ENCODE assay signal across 17 cellular contexts in genomic region chr2:107001081-107001480, GRCh38.
DNase-seq lines count a peak whose midpoint lies in the region; ATAC-seq, FAIRE-seq and TF ChIP-seq lines count a peak whose summit lies in the region.
"Had no signal": no experiment of that assay in that cellular context is flagged by ENCODE, and none has a peak within 500 bp of the region (broad histone marks: within the 10 kb centered on the region; RNA-seq: fewer than 3 reads in every experiment).

No MANE protein-coding gene starts in this region.

- peaks cover 2% of the 10 kb centered on the region for H3K9me3 Mint-ChIP-seq in astrocyte (ENCODE audit: unreplicated experiment)

- CTCF ChIA-PET in A549 (lab: Yijun Ruan, JAX), result no interaction called here

- no peak for TF ChIP-seq POLR2A in A549 (IDR thresholded peaks at IDR 0.05; ENCODE audit: low read length)
- TF ChIP-seq POLR2A in sigmoid colon (IDR thresholded peaks at IDR 0.05), result no peak

- H3K36me3 Mint-ChIP-seq in astrocyte (ENCODE audit: low read depth, unreplicated experiment), result no peaks in the 10 kb centered on the region
- H3K36me3 Mint-ChIP-seq: CD8-positive, alpha-beta memory T cell had no signal

- no peak for FAIRE-seq in A549 (lab: Jason Lieb, UNC)
- FAIRE-seq in astrocyte (lab: Jason Lieb, UNC), result no peak
- FAIRE-seq: GM18507, H54 had no signal

- DNase-seq in A549 (ENCODE audit: low read depth in 1 of 2, low spot score in 1 of 2) (no peak), NCI-H2171 (lab: John Stamatoyannopoulos, UW) (peak; percentile 17), astrocyte (ENCODE audit: low read depth) (no peak), fibroblast of the aortic adventitia (ENCODE audit: low read depth) (peak; percentile 64), sigmoid colon (no peak), amniotic stem cell (lab: John Stamatoyannopoulos, UW) (no peak)
- DNase-seq in stimulated activated CD4-positive, alpha-beta T cell treated with anti-CD3 and anti-CD28 coated beads, Interleukin-4, amount 100 ng/mL, for 24 hours, result no peak
- DNase-seq in activated CD4-positive, alpha-beta T cell treated with anti-CD3 and anti-CD28 coated beads, Interleukin-2, amount 50 U/mL, for 4 hours, result no peak
- DNase-seq: AML-193; Caco-2; CD8-positive, alpha-beta memory T cell; GM23248 had no signal

- H3K27ac ChIP-seq in A549 (peak overlapping the region; percentile 80 to 84), astrocyte (ENCODE audit: low read depth, low read length) (peak overlapping the region; percentile 74), sigmoid colon (no peak overlapping the region)
- H3K27ac ChIP-seq: BLaER1, GM23248, HL-60 had no signal

- no peak overlapping the region for H2AFZ ChIP-seq in astrocyte (ENCODE audit: low read depth, low read length)
- H2AFZ ChIP-seq: GM23248 had no signal

- H3K27ac Mint-ChIP-seq in astrocyte (ENCODE audit: unreplicated experiment), result no peak overlapping the region
- H3K27ac Mint-ChIP-seq: CD8-positive, alpha-beta memory T cell had no signal

- peak overlapping the region; percentile 73; the same call in 1 of the 3 replicates for H3K4me2 ChIP-seq in A549
- no peak overlapping the region for H3K4me2 ChIP-seq in astrocyte (ENCODE audit: low read length)
- H3K4me2 ChIP-seq: BLaER1 had no signal

- 52% methylated on average over 2 of the region's 2 CpGs for WGBS in A549 (ENCODE audit: missing lambda C conversion rate)
- WGBS in sigmoid colon, 2 donors, result 38 to 42% methylated on average over 2 of the region's 2 CpGs

- H3K27me3 Mint-ChIP-seq in astrocyte (ENCODE audit: low read depth, unreplicated experiment), result peaks cover 25% of the 10 kb centered on the region
- H3K27me3 Mint-ChIP-seq: CD8-positive, alpha-beta memory T cell had no signal

- no peaks in the 10 kb centered on the region for H3K27me3 ChIP-seq in astrocyte (ENCODE audit: insufficient read depth, low read length)
- H3K27me3 ChIP-seq in sigmoid colon, result no peaks in the 10 kb centered on the region
- H3K27me3 ChIP-seq: BLaER1 had no signal

- no peak overlapping the region for H3K4me3 Mint-ChIP-seq in astrocyte (ENCODE audit: unreplicated experiment)
- H3K4me3 Mint-ChIP-seq: CD8-positive, alpha-beta memory T cell had no signal

- H3K36me3 ChIP-seq in astrocyte (ENCODE audit: insufficient read depth, low read length) (no peaks in the 10 kb centered on the region), sigmoid colon (no peaks in the 10 kb centered on the region)
- H3K36me3 ChIP-seq: BLaER1 had no signal

- intact Hi-C loops in sigmoid colon (cut with DNase I), result no loop called here

- H3K4me3 ChIP-seq in A549 (no peak overlapping the region), astrocyte (ENCODE audit: insufficient read depth, low read depth, low read length) (no peak overlapping the region), fibroblast of the aortic adventitia (ENCODE audit: low read depth, low read length) (no peak overlapping the region), sigmoid colon (no peak overlapping the region)
- H3K4me3 ChIP-seq: BLaER1, GM23248 had no signal

- no peak for ATAC-seq in A549
- ATAC-seq: HCT116 had no signal

- TF ChIP-seq EP300 in A549 (IDR thresholded peaks at IDR 0.05) (no peak), sigmoid colon (IDR thresholded peaks at IDR 0.05) (no peak)

- TF ChIP-seq RAD21 in A549 (conservative IDR thresholded peaks at IDR 0.05 in 1 of 2, IDR thresholded peaks at IDR 0.05 in 1 of 2), result no peak

- no peaks in the 10 kb centered on the region for H3K9me3 ChIP-seq in A549
- no peaks in the 10 kb centered on the region for H3K9me3 ChIP-seq in astrocyte (ENCODE audit: insufficient read depth, low read depth, low read length)
- no peaks in the 10 kb centered on the region for H3K9me3 ChIP-seq in sigmoid colon
- H3K9me3 ChIP-seq: Caco-2 had no signal

- no peak for TF ChIP-seq CTCF in A549 (IDR thresholded peaks at IDR 0.05)
- no peak for TF ChIP-seq CTCF in astrocyte (IDR thresholded peaks at IDR 0.05; ENCODE audit: insufficient read depth, low read depth, low read length)
- no peak for TF ChIP-seq CTCF in fibroblast of the aortic adventitia (IDR thresholded peaks at IDR 0.05; ENCODE audit: insufficient read depth, low read length)
- TF ChIP-seq CTCF in sigmoid colon (IDR thresholded peaks at IDR 0.05), result no peak

- no peak overlapping the region for H3K9ac ChIP-seq in astrocyte (ENCODE audit: low read length)
- H3K9ac ChIP-seq: BLaER1, GM23248 had no signal

- H3K4me1 Mint-ChIP-seq in astrocyte (ENCODE audit: low read depth, unreplicated experiment), result peaks cover 15% of the 10 kb centered on the region
- H3K4me1 Mint-ChIP-seq: CD8-positive, alpha-beta memory T cell had no signal

- peaks cover 71% of the 10 kb centered on the region for H3K4me1 ChIP-seq in A549
- H3K4me1 ChIP-seq in astrocyte (ENCODE audit: insufficient read depth, low read length), result peaks cover 18% of the 10 kb centered on the region
- H3K4me1 ChIP-seq in sigmoid colon, result peaks cover 0 to 8% (median 8%) of the 10 kb centered on the region in 4 donors
- H3K4me1 ChIP-seq: Caco-2 had no signal

- POLR2A ChIA-PET in A549 (lab: Yijun Ruan, JAX), result no interaction called here

- H3K79me2 ChIP-seq in astrocyte (ENCODE audit: insufficient read depth, low read length), result no peaks in the 10 kb centered on the region

- H4K20me1 ChIP-seq in astrocyte (ENCODE audit: insufficient read depth, low read length), result no peaks in the 10 kb centered on the region
- H4K20me1 ChIP-seq: BLaER1 had no signal

TF ChIP-seq in A549, 52 proteins besides CTCF, POLR2A, EP300 and RAD21:
- TF ChIP-seq HOXA7 (CRISPR knock-in tag; IDR thresholded peaks at IDR 0.05), result no peak
- no peak for TF ChIP-seq RCOR1 (IDR thresholded peaks at IDR 0.05; ENCODE audit: low read depth, low read length)
- no peak for TF ChIP-seq CBX8 (IDR thresholded peaks at IDR 0.05)
- no peak for TF ChIP-seq HOXB5 (CRISPR knock-in tag; IDR thresholded peaks at IDR 0.05)
- no peak for TF ChIP-seq ZSCAN20 (CRISPR knock-in tag; IDR thresholded peaks at IDR 0.05)
- TF ChIP-seq CHD2 (IDR thresholded peaks at IDR 0.05; ENCODE audit: low read length, partially characterized antibody), result no peak
- no peak for TF ChIP-seq CBX2 (IDR thresholded peaks at IDR 0.05; ENCODE audit: borderline replicate concordance, low read depth)
- TF ChIP-seq HDAC2 (IDR thresholded peaks at IDR 0.05), result no peak
- no peak for TF ChIP-seq CHD4 (IDR thresholded peaks at IDR 0.05; ENCODE audit: borderline replicate concordance)
- no peak for TF ChIP-seq RNF2 (IDR thresholded peaks at IDR 0.05; ENCODE audit: borderline replicate concordance, low read depth)
- no peak for TF ChIP-seq CEBPB (IDR thresholded peaks at IDR 0.05)
- TF ChIP-seq POLR2AphosphoS2 (conservative IDR thresholded peaks at IDR 0.05; ENCODE audit: low read length), result no peak
- TF ChIP-seq MAFK (IDR thresholded peaks at IDR 0.05; ENCODE audit: partially characterized antibody), result no peak
- no peak for TF ChIP-seq MYC (IDR thresholded peaks at IDR 0.05; ENCODE audit: borderline replicate concordance, low read length)
- TF ChIP-seq ZC3H11A (IDR thresholded peaks at IDR 0.05), result no peak
- no peak for TF ChIP-seq SREBF2 (IDR thresholded peaks at IDR 0.05)
- no peak for TF ChIP-seq HOXB13 (CRISPR knock-in tag; IDR thresholded peaks at IDR 0.05; ENCODE audit: low read depth)
- TF ChIP-seq RARB (CRISPR knock-in tag; IDR thresholded peaks at IDR 0.05), result no peak
- TF ChIP-seq KDM5A (IDR thresholded peaks at IDR 0.05), result no peak
TF ChIP-seq in A549: peak in this region for 0.

Comparison
In these comparisons a context has a peak if more than half of its experiments do, and no peak if none do; other contexts are left out.
1. DNase-seq: peak in NCI-H2171 (single experiment) and fibroblast of the aortic adventitia (single experiment); none in A549 (0 of 2), astrocyte (single experiment), stimulated activated CD4-positive, alpha-beta T cell treated with anti-CD3 and anti-CD28 coated beads, Interleukin-4, amount 100 ng/mL, for 24 hours (single experiment), activated CD4-positive, alpha-beta T cell treated with anti-CD3 and anti-CD28 coated beads, Interleukin-2, amount 50 U/mL, for 4 hours (0 of 2), sigmoid colon (single experiment) and amniotic stem cell (single experiment).
2. H3K27ac ChIP-seq: peak in A549 (2 of 2) and astrocyte (single experiment); none in sigmoid colon (0 of 4).